ENCODE assay signal across 33 cellular contexts in genomic region chrX:8462488-8462887, GRCh38. TPM values are rescaled to one million over a fixed set of nuclear protein-coding genes. Genes with fewer than 3 reads are reported as not detected.
"Had no signal": no experiment of that assay in that cellular context is flagged by ENCODE, and none has a peak within 500 bp of the region (broad histone marks: within the 10 kb centered on the region; RNA-seq: fewer than 3 reads in every experiment).

No MANE protein-coding gene starts in this region.

- H3K27ac ChIP-seq: stomach, suprapubic skin, testis, thoracic aorta, thyroid gland, tibial artery, tibial nerve, transverse colon, upper lobe of left lung, upper lobe of right lung, uterus, vagina had no signal

- H3K4me1 ChIP-seq: stomach, suprapubic skin, testis, thyroid gland, tibial artery, tibial nerve, transverse colon, upper lobe of left lung, upper lobe of right lung, uterus, vagina had no signal

- H3K4me1 Mint-ChIP-seq: stimulated activated effector memory CD8-positive, alpha-beta T cell treated with anti-CD3 and anti-CD28 coated beads, Interleukin-12 subunit alpha, Interleukin-12 subunit beta, amount 100 ng/mL, for 72 hours; stimulated activated memory B cell treated with anti-CD40 and anti-IgM and Interleukin-4, amounts not matched to agents 10 μg/mL and 1 μg/mL and 100 μg/mL, for 72 hours; stimulated activated naive B cell treated with anti-CD40 and anti-IgM and Interleukin-4, amounts not matched to agents 10 μg/mL and 1 μg/mL and 100 μg/mL, for 72 hours; stimulated activated naive CD8-positive, alpha-beta T cell treated with anti-CD3 and anti-CD28 coated beads, Interleukin-15, amount 100 ng/mL, for 72 hours had no signal

- FAIRE-seq: urothelium cell line had no signal

- ATAC-seq: stimulated activated effector memory CD8-positive, alpha-beta T cell treated with anti-CD3 and anti-CD28 coated beads, Interleukin-12 subunit alpha, Interleukin-12 subunit beta, amount 100 ng/mL, for 72 hours; stimulated activated memory B cell treated with anti-CD40 and anti-IgM and Interleukin-4, amounts not matched to agents 10 μg/mL and 1 μg/mL and 100 μg/mL, for 72 hours; stimulated activated naive B cell treated with anti-CD40 and anti-IgM and Interleukin-4, amounts not matched to agents 10 μg/mL and 1 μg/mL and 100 μg/mL, for 72 hours; stimulated activated naive CD8-positive, alpha-beta T cell treated with anti-CD3 and anti-CD28 coated beads, Interleukin-15, amount 100 ng/mL, for 72 hours; stimulated activated naive CD8-positive, alpha-beta T cell treated with anti-CD3 and anti-CD28 coated beads, Interleukin-15, Interleukin-2, amounts not matched to agents 100 U/mL and 50 U/mL, for 24 hours; upper lobe of right lung had no signal

- H3K36me3 ChIP-seq: stomach, suprapubic skin, thoracic aorta, thyroid gland, tibial artery, tibial nerve, transverse colon, upper lobe of left lung, upper lobe of right lung, uterus, vagina had no signal

- DNase-seq: stimulated activated CD4-positive, alpha-beta T cell treated with anti-CD3 and anti-CD28 coated beads, Interleukin-2, amount 100 ng/mL, for 48 hours; stimulated activated CD4-positive, alpha-beta T cell treated with anti-CD3 and anti-CD28 coated beads, Interleukin-4, amount 100 ng/mL, for 1 hour; stimulated activated CD4-positive, alpha-beta T cell treated with anti-CD3 and anti-CD28 coated beads, Interleukin-4, amount 100 ng/mL, for 24 hours; stimulated activated CD4-positive, alpha-beta T cell treated with anti-CD3 and anti-CD28 coated beads, Interleukin-4, amount 100 ng/mL, for 4 hours; stimulated activated CD8-positive, alpha-beta memory T cell treated with anti-CD3 and anti-CD28 coated beads, Interleukin-4, amount 100 ng/mL, for 48 hours; stimulated activated naive B cell treated with anti-CD40 and anti-IgM and Interleukin-4, amounts not matched to agents 10 μg/mL and 1 μg/mL and 100 μg/mL, for 72 hours; stimulated activated naive CD4-positive, alpha-beta T cell; stimulated activated naive CD4-positive, alpha-beta T cell treated with Interleukin-2 at 50 U/mL for 16 hours; stimulated activated naive CD8-positive, alpha-beta T cell treated with anti-CD3 and anti-CD28 coated beads, Interleukin-15, amount 100 ng/mL, for 72 hours; stimulated activated naive CD8-positive, alpha-beta T cell treated with anti-CD3 and anti-CD28 coated beads, Interleukin-15, Interleukin-2, amounts not matched to agents 100 U/mL and 50 U/mL, for 24 hours; stomach; substantia nigra; testis; thyroid gland; tibial artery; transverse colon; trophoblast cell; upper lobe of left lung; upper lobe of right lung; uterus had no signal

- H3K27me3 Mint-ChIP-seq: stimulated activated memory B cell treated with anti-CD40 and anti-IgM and Interleukin-4, amounts not matched to agents 10 μg/mL and 1 μg/mL and 100 μg/mL, for 72 hours; stimulated activated naive B cell treated with anti-CD40 and anti-IgM and Interleukin-4, amounts not matched to agents 10 μg/mL and 1 μg/mL and 100 μg/mL, for 72 hours; stimulated activated naive CD8-positive, alpha-beta T cell treated with anti-CD3 and anti-CD28 coated beads, Interleukin-15, amount 100 ng/mL, for 72 hours; stimulated activated naive CD8-positive, alpha-beta T cell treated with anti-CD3 and anti-CD28 coated beads, Interleukin-15, Interleukin-2, amounts not matched to agents 100 ng/mL and 50 ng/mL, for 24 hours; type B pancreatic cell had no signal

- H3K4me3 ChIP-seq: stomach, suprapubic skin, testis, thoracic aorta, thyroid gland, tibial artery, tibial nerve, transverse colon, upper lobe of left lung, upper lobe of right lung, uterus, vagina had no signal

- H3K27ac Mint-ChIP-seq: stimulated activated effector memory CD8-positive, alpha-beta T cell treated with anti-CD3 and anti-CD28 coated beads, Interleukin-12 subunit alpha, Interleukin-12 subunit beta, amount 100 ng/mL, for 72 hours; stimulated activated memory B cell treated with anti-CD40 and anti-IgM and Interleukin-4, amounts not matched to agents 10 μg/mL and 1 μg/mL and 100 μg/mL, for 72 hours; stimulated activated naive B cell treated with anti-CD40 and anti-IgM and Interleukin-4, amounts not matched to agents 10 μg/mL and 1 μg/mL and 100 μg/mL, for 72 hours; stimulated activated naive CD8-positive, alpha-beta T cell treated with anti-CD3 and anti-CD28 coated beads, Interleukin-15, amount 100 ng/mL, for 72 hours; stimulated activated naive CD8-positive, alpha-beta T cell treated with anti-CD3 and anti-CD28 coated beads, Interleukin-15, Interleukin-2, amounts not matched to agents 100 ng/mL and 50 ng/mL, for 24 hours; type B pancreatic cell had no signal

- H3K27me3 ChIP-seq: stomach, suprapubic skin, testis, thyroid gland, tibial artery, tibial nerve, transverse colon, upper lobe of left lung, upper lobe of right lung, uterus, vagina had no signal

- H3K36me3 Mint-ChIP-seq: stimulated activated effector memory CD8-positive, alpha-beta T cell treated with anti-CD3 and anti-CD28 coated beads, Interleukin-12 subunit alpha, Interleukin-12 subunit beta, amount 100 ng/mL, for 72 hours; stimulated activated memory B cell treated with anti-CD40 and anti-IgM and Interleukin-4, amounts not matched to agents 10 μg/mL and 1 μg/mL and 100 μg/mL, for 72 hours; stimulated activated naive B cell treated with anti-CD40 and anti-IgM and Interleukin-4, amounts not matched to agents 10 μg/mL and 1 μg/mL and 100 μg/mL, for 72 hours; type B pancreatic cell had no signal

- H3K9me3 ChIP-seq: suprapubic skin, testis, thoracic aorta, thyroid gland, tibial nerve, transverse colon, upper lobe of left lung, upper lobe of right lung, uterus, vagina had no signal

- H3K4me3 Mint-ChIP-seq: stimulated activated effector memory CD8-positive, alpha-beta T cell treated with anti-CD3 and anti-CD28 coated beads, Interleukin-12 subunit alpha, Interleukin-12 subunit beta, amount 100 ng/mL, for 72 hours; stimulated activated memory B cell treated with anti-CD40 and anti-IgM and Interleukin-4, amounts not matched to agents 10 μg/mL and 1 μg/mL and 100 μg/mL, for 72 hours; stimulated activated naive B cell treated with anti-CD40 and anti-IgM and Interleukin-4, amounts not matched to agents 10 μg/mL and 1 μg/mL and 100 μg/mL, for 72 hours; stimulated activated naive CD8-positive, alpha-beta T cell treated with anti-CD3 and anti-CD28 coated beads, Interleukin-15, amount 100 ng/mL, for 72 hours; stimulated activated naive CD8-positive, alpha-beta T cell treated with anti-CD3 and anti-CD28 coated beads, Interleukin-15, Interleukin-2, amounts not matched to agents 100 ng/mL and 50 ng/mL, for 24 hours; type B pancreatic cell had no signal

RNA-seq across cellular contexts. Expression of gene VCX3B, which starts 2.1 kb away (rescaled TPM):
- total RNA-seq: subcutaneous adipose tissue, suprapubic skin, temporal lobe, thoracic aorta, tibial nerve, transverse colon, upper lobe of right lung, ureter, urinary bladder, uterus, vagina had no signal
- polyA plus RNA-seq: urinary bladder had no signal
